8 cellular contexts compared by ENCODE assay signal in the genomic region with DNA sequence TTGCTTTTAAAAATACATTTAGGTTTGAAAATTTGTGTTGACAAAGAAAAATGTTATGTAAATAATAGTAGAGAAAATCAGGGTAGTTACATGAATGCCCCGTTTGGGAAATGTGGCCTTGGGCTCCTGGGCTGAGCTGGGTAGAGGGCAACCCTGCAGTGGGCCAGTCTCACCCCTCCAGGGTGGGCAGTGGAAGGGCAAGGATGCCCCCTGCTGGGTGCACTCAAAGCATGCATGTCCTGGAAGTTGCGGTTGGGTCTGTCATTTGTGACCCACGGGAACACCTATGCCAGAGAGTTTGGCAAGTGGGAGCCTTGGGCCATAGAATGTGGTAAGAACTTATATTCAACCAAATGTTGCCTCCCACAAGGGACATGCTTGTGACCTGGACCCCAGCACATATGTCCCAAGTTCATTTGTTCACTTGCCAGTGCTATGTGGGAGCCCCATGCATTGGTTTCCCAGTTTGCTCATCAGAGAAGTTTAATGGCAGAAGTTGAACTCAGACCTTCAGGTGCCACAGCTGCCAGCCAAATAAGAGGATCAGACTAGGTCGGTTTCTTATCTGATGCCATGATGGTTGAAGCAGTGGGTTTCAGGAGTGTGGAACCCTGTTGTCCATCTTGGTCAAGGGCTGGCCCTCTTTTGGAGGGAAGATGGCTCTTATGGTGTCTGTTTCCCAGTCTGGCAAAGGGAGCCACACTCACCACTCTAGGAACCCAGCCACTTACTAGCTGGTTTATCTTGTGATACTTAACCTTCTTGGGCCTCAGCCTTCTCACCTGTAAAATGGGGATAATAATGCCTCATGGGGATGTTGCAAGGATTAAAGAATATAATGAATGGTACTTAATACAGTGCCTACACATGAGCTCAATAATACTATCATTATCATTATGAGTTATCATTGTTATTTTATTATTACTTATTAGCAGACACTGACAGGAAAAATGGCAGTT. TPM values are rescaled to one million over a fixed set of nuclear protein-coding genes. Genes with fewer than 3 reads are reported as not detected.
DNase-seq lines count a peak whose midpoint lies in the region; ATAC-seq lines count a peak whose summit lies in the region.

No MANE protein-coding gene starts in this region.

- peak overlapping the region; percentile 60 for H3K4me3 Mint-ChIP-seq in activated CD4-positive, alpha-beta memory T cell treated with anti-CD3 and anti-CD28 coated beads, Interleukin-2, amount 10 ng/mL, durations not matched to agents 7 days and 5 days

- CTCF ChIA-PET in activated CD4-positive, alpha-beta memory T cell treated with anti-CD3 and anti-CD28 coated beads, Interleukin-2, amount 10 ng/mL, durations not matched to agents 7 days and 5 days (lab: Charles Lee), result interaction anchor here (0.7 to 12.3 kb wide), 17 partner anchors 9 to 272 kb away, joined by 3 to 262 read pairs (median 5); a partner anchor contains a TSS

- no peaks in the 10 kb centered on the region for H3K9me3 ChIP-seq in neuronal stem cell (replicated peaks in 1 of 2; ENCODE audit: control insufficient read depth in 2 of 2, insufficient read depth in 1 of 2, low read depth in 1 of 2, low read length in 2 of 2)

- no peak overlapping the region for H3K18ac ChIP-seq in neuronal stem cell (ENCODE audit: low read length)

- no peak overlapping the region for H3K4ac ChIP-seq in neuronal stem cell (ENCODE audit: low read length)

- H2BK5ac ChIP-seq in neuronal stem cell (ENCODE audit: low read length), result no peak overlapping the region

- POLR2A ChIA-PET in activated CD4-positive, alpha-beta memory T cell treated with anti-CD3 and anti-CD28 coated beads, Interleukin-2, amount 10 ng/mL, durations not matched to agents 7 days and 5 days (lab: Charles Lee), result interaction anchor here (0.7 to 4.6 kb wide), 10 partner anchors 11 to 93 kb away, joined by 3 to 44 read pairs (median 4); a partner anchor contains a TSS

- no peak overlapping the region for H3K4me3 ChIP-seq in neuronal stem cell (ENCODE audit: low read length in 2 of 2)

- no peaks in the 10 kb centered on the region for H3K9me3 Mint-ChIP-seq in activated CD4-positive, alpha-beta memory T cell treated with anti-CD3 and anti-CD28 coated beads, Interleukin-2, amount 10 ng/mL, durations not matched to agents 7 days and 5 days

- no peak overlapping the region for H3K14ac ChIP-seq in neuronal stem cell (ENCODE audit: low read length)

- H2BK15ac ChIP-seq in neuronal stem cell (ENCODE audit: low read length), result no peak overlapping the region

- H3K36me3 Mint-ChIP-seq in activated CD4-positive, alpha-beta memory T cell treated with anti-CD3 and anti-CD28 coated beads, Interleukin-2, amount 10 ng/mL, durations not matched to agents 7 days and 5 days (ENCODE audit: low read depth), result peaks cover 6% of the 10 kb centered on the region

- H4K8ac ChIP-seq in neuronal stem cell (ENCODE audit: low read depth, low read length), result no peak overlapping the region

- H2BK120ac ChIP-seq in neuronal stem cell (ENCODE audit: low read depth, low read length), result no peak overlapping the region

- H3K27ac ChIP-seq in neuronal stem cell (replicated peaks; ENCODE audit: low read length), result no peak overlapping the region

- no peaks in the 10 kb centered on the region for H3K36me3 ChIP-seq in neuronal stem cell (replicated peaks in 1 of 2; ENCODE audit: control insufficient read depth in 2 of 2, insufficient read depth in 2 of 2, low read length in 2 of 2)

- H3K9ac ChIP-seq in neuronal stem cell (ENCODE audit: low read depth, low read length, poor library complexity), result no peak overlapping the region

- peaks cover 36% of the 10 kb centered on the region for H3K4me1 Mint-ChIP-seq in activated CD4-positive, alpha-beta memory T cell treated with anti-CD3 and anti-CD28 coated beads, Interleukin-2, amount 10 ng/mL, durations not matched to agents 7 days and 5 days

- H3K27ac Mint-ChIP-seq in activated CD4-positive, alpha-beta memory T cell treated with anti-CD3 and anti-CD28 coated beads, Interleukin-2, amount 10 ng/mL, durations not matched to agents 7 days and 5 days, result peak overlapping the region; percentile 97

- H2AFZ ChIP-seq in neuronal stem cell (ENCODE audit: low read length), result peak overlapping the region; percentile 69

- H2BK12ac ChIP-seq in neuronal stem cell (ENCODE audit: low read length), result no peak overlapping the region

- no peak overlapping the region for H2AK5ac ChIP-seq in neuronal stem cell (ENCODE audit: low read depth, low read length)

- DNase-seq in DMS153 (lab: John Stamatoyannopoulos, UW), result peak; percentile 14
- no peak for DNase-seq in DMS153 treated with DMSO at 0.1 percent for 48 hours (lab: John Stamatoyannopoulos, UW; ENCODE audit: unreplicated experiment)
- peak; percentile 67 for DNase-seq in NAMALWA (ENCODE audit: low spot score)
- DNase-seq in activated CD4-positive, alpha-beta memory T cell treated with anti-CD3 and anti-CD28 coated beads, Interleukin-2, amount 10 ng/mL, durations not matched to agents 7 days and 5 days, result peak; percentile 76
- no peak for DNase-seq in neuronal stem cell (ENCODE audit: low spot score)

- no CpG with 5 or more reads among the region's 4 CpGs for WGBS in neuronal stem cell (ENCODE audit: extremely low coverage in 2 of 2, insufficient read length in 2 of 2, insufficient replicate concordance in 1 of 2), 2 donors

- H3K23ac ChIP-seq in neuronal stem cell (ENCODE audit: low read depth, low read length, poor library complexity), result no peak overlapping the region

- no peak overlapping the region for H4K91ac ChIP-seq in neuronal stem cell (ENCODE audit: low read depth, low read length, poor library complexity)

- no peaks in the 10 kb centered on the region for H3K79me1 ChIP-seq in neuronal stem cell (ENCODE audit: low read depth, low read length)

- peaks cover 5 to 31% of the 10 kb centered on the region in 2 donors for H3K4me1 ChIP-seq in neuronal stem cell (ENCODE audit: control insufficient read depth in 2 of 2, insufficient read depth in 1 of 2, low read depth in 1 of 2, low read length in 2 of 2)

- H3K27me3 ChIP-seq in neuronal stem cell (ENCODE audit: control insufficient read depth in 3 of 3, insufficient read depth in 3 of 3, low read depth in 1 of 3, low read length in 3 of 3), result peaks cover 0 to 7% (median 2%) of the 10 kb centered on the region in 3 experiments

- peaks cover 19% of the 10 kb centered on the region for H3K27me3 Mint-ChIP-seq in activated CD4-positive, alpha-beta memory T cell treated with anti-CD3 and anti-CD28 coated beads, Interleukin-2, amount 10 ng/mL, durations not matched to agents 7 days and 5 days

- ATAC-seq in esophagus mucosa (peak; percentile 32), HG02970 (IDR thresholded peaks at IDR 0.05; ENCODE audit: low FRiP score, unreplicated experiment) (no peak), HG03439 (IDR thresholded peaks at IDR 0.05; ENCODE audit: unreplicated experiment) (no peak)

- H3K4me2 ChIP-seq in neuronal stem cell (ENCODE audit: insufficient read depth, low read length, poor library complexity, severe bottlenecking), result no peak overlapping the region

RNA-seq across cellular contexts. Expression of a gene that starts 2.5 kb away (rescaled TPM):
- 100 to 1,000 TPM; 140 TPM for total RNA-seq in activated CD4-positive, alpha-beta memory T cell treated with anti-CD3 and anti-CD28 coated beads, Interleukin-2, amount 10 ng/mL, durations not matched to agents 7 days and 5 days
- total RNA-seq in esophagus mucosa, result 4.2 TPM
- 3.7 TPM for polyA plus RNA-seq in neuronal stem cell (2013, experiment 1 of 2)
- 3.2 TPM for polyA plus RNA-seq in neuronal stem cell (2013, experiment 2 of 2)

RNA-seq across cellular contexts. Expression of a gene that starts 13.2 kb away (rescaled TPM):
- 1 to 10 TPM; 8.7 to 8.9 TPM for total RNA-seq in activated CD4-positive, alpha-beta memory T cell treated with anti-CD3 and anti-CD28 coated beads, Interleukin-2, amount 10 ng/mL, durations not matched to agents 7 days and 5 days
- total RNA-seq in esophagus mucosa, result 7.1 TPM
- polyA plus RNA-seq in neuronal stem cell (2013, experiment 1 of 2), result 12.8 TPM
- 13.4 TPM for polyA plus RNA-seq in neuronal stem cell (2013, experiment 2 of 2)

RNA-seq across cellular contexts. Expression of a gene that starts 27.4 kb away (rescaled TPM):
- not detected for total RNA-seq in activated CD4-positive, alpha-beta memory T cell treated with anti-CD3 and anti-CD28 coated beads, Interleukin-2, amount 10 ng/mL, durations not matched to agents 7 days and 5 days
- not detected for total RNA-seq in esophagus mucosa
- polyA plus RNA-seq in neuronal stem cell (2013, experiment 1 of 2), result not detected
- polyA plus RNA-seq in neuronal stem cell (2013, experiment 2 of 2), result not detected

RNA-seq across cellular contexts. Expression of a gene that starts 30.5 kb away (rescaled TPM):
- 1 to 10 TPM; 2.0 to 2.6 TPM for total RNA-seq in activated CD4-positive, alpha-beta memory T cell treated with anti-CD3 and anti-CD28 coated beads, Interleukin-2, amount 10 ng/mL, durations not matched to agents 7 days and 5 days
- total RNA-seq in esophagus mucosa, result 21.3 TPM
- polyA plus RNA-seq in neuronal stem cell (2013, experiment 1 of 2), result 0.13 TPM
- 0.08 TPM for polyA plus RNA-seq in neuronal stem cell (2013, experiment 2 of 2)

RNA-seq across cellular contexts. Expression of a gene that starts 40.6 kb away (rescaled TPM):
- not detected for total RNA-seq in activated CD4-positive, alpha-beta memory T cell treated with anti-CD3 and anti-CD28 coated beads, Interleukin-2, amount 10 ng/mL, durations not matched to agents 7 days and 5 days
- total RNA-seq in esophagus mucosa, result not detected
- polyA plus RNA-seq in neuronal stem cell (2013, experiment 1 of 2), result not detected
- not detected for polyA plus RNA-seq in neuronal stem cell (2013, experiment 2 of 2)

Comparison
In these comparisons a context has a peak if more than half of its experiments do, and no peak if none do; other contexts are left out.
1. DNase-seq: peak in DMS153 (single experiment), NAMALWA (single experiment) and activated CD4-positive, alpha-beta memory T cell treated with anti-CD3 and anti-CD28 coated beads, Interleukin-2, amount 10 ng/mL, durations not matched to agents 7 days and 5 days (single experiment); none in DMS153 treated with DMSO at 0.1 percent for 48 hours (single experiment) and neuronal stem cell (single experiment).
2. RNA of a gene that starts 2.5 kb away (total RNA-seq): 140 TPM in activated CD4-positive, alpha-beta memory T cell treated with anti-CD3 and anti-CD28 coated beads, Interleukin-2, amount 10 ng/mL, durations not matched to agents 7 days and 5 days; 4.2 TPM in esophagus mucosa (single experiment); every median in the first group is over 10 times any median in the second.